Comparison of ENCODE assay signal across 20 cellular contexts in the genomic region with DNA sequence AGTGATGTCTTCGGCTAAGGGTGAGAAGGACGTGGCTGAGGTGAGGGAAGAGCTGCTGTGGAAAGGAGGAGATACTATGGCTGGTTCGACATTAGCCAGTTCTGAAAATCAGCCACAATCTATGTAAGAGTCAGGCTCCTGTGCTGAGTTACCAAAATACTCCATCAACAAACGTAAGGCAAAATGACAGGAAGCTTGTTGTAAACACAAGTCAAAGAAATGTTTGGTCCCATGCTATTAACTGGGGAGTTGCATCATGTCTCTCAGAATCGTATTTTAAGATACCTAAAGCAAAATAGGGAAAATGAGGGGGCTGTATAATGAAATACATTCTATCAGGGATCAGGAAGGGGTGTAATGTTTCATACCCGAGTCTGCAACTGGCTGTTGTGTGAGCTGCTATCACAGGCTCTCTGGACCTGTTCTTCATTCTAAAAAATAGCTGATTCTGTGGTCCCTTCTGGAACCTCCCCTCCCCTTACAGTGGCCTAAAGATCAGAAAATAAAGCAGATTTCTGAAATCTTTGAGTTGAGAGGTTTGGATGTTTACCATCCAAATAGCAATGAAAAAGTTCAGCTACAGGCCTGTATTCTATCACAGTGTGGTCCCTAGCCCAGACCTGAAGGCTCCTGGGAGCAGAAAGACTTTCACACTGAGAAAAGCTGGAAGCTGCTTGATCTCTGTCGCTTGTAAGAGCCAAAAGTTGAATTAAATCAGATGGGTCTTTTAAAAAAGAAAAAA.
DNase-seq lines count a peak whose midpoint lies in the region; ATAC-seq and TF ChIP-seq lines count a peak whose summit lies in the region.
"Had no signal": no experiment of that assay in that cellular context is flagged by ENCODE, and none has a peak within 500 bp of the region (broad histone marks: within the 10 kb centered on the region; RNA-seq: fewer than 3 reads in every experiment).

No MANE protein-coding gene starts in this region.

- H4K20me1 ChIP-seq in fibroblast of lung (ENCODE audit: control insufficient read depth, extremely low read depth, insufficient read depth, low read length): no peaks in the 10 kb centered on the region

- no peak for TF ChIP-seq EP300 in stomach (IDR thresholded peaks at IDR 0.05)

- TF ChIP-seq POLR2A in stomach (IDR thresholded peaks at IDR 0.05): no peak

- H2AFZ ChIP-seq in fibroblast of lung (ENCODE audit: low read length): peak overlapping the region; percentile 14

- H3K9ac ChIP-seq in HUES64 (ENCODE audit: low read depth, low read length) (no peak overlapping the region), fibroblast of lung (ENCODE audit: insufficient read depth, low read length) (no peak overlapping the region)

- WGBS in HUES64: 90% methylated on average over 7 of the region's 7 CpGs
- WGBS in mesodermal cell (ENCODE audit: insufficient coverage in 2 of 2), 2 experiments: 92 to 94% methylated on average over 5 of the region's 7 CpGs
- WGBS in stomach, 5 donors: 53 to 68% (median 60%) methylated on average over 7 of the region's 7 CpGs

- H3K4me2 ChIP-seq in fibroblast of lung (ENCODE audit: extremely low read depth, insufficient read depth, low read length): peak overlapping the region; percentile 13

- H3K27ac ChIP-seq in HUES64 (ENCODE audit: low read depth, low read length): 0 out of 2 replicates have a peak overlapping the region, but pooled peaks have one; percentile 0
- no peak overlapping the region for H3K27ac ChIP-seq in fibroblast of lung (ENCODE audit: insufficient read depth, low read length)
- peak overlapping the region; percentile 11 for H3K27ac ChIP-seq in mesodermal cell (ENCODE audit: low read depth, low read length, severe bottlenecking)
- peak overlapping the region in 4 of 5 donors; percentile 25 to 77 (median 52) for H3K27ac ChIP-seq in stomach
- H3K27ac ChIP-seq: RWPE1, VCaP had no signal

- ATAC-seq in HG02870 (IDR thresholded peaks at IDR 0.05; ENCODE audit: unreplicated experiment): no peak
- ATAC-seq: activated naive CD4-positive, alpha-beta T cell treated with anti-CD3 and anti-CD28 coated beads, Interleukin-2, amount 50 U/mL, for 72 hours; effector memory CD8-positive, alpha-beta T cell; left lobe of liver had no signal

- DNase-seq in fibroblast of lung (ENCODE audit: low read depth in 2 of 2): peak in 1 of 2 donors; percentile 34
- DNase-seq in stomach: no peak
- no peak for DNase-seq in Kasumi-1 (lab: John Stamatoyannopoulos, UW)
- DNase-seq in epidermal melanocyte (ENCODE audit: insufficient read length, low spot score): no peak
- no peak for DNase-seq in NCI-H526 treated with DMSO at 0.1 percent for 48 hours (lab: John Stamatoyannopoulos, UW)
- DNase-seq: activated CD4-positive, alpha-beta memory T cell treated with anti-CD3 and anti-CD28 coated beads for 36 hours; activated T-cell treated with anti-CD3 and anti-CD28 coated beads, Interleukin-2, amount 50 U/mL, for 24 hours; caudate nucleus; effector memory CD8-positive, alpha-beta T cell; NCI-H1436 treated with DMSO at 0.1 percent for 48 hours; NCI-H2227 treated with DMSO at 0.1 percent for 48 hours; NK-92 treated with Interleukin-12 subunit alpha and Interleukin-12 subunit beta, amount 100 ng/mL, for 24 hours; stimulated activated naive CD4-positive, alpha-beta T cell had no signal

- H3K4me3 ChIP-seq in HUES64 (ENCODE audit: low read length) (no peak overlapping the region), fibroblast of lung (replicated peaks in 1 of 4; ENCODE audit: control extremely low read depth in 1 of 4, insufficient read depth in 1 of 4, low read depth in 3 of 4, low read length in 4 of 4) (no peak overlapping the region), mesodermal cell (ENCODE audit: extremely low read depth, insufficient read depth, low read length, poor library complexity, severe bottlenecking) (no peak overlapping the region), stomach (no peak overlapping the region)

- no peaks in the 10 kb centered on the region for H3K79me2 ChIP-seq in fibroblast of lung (ENCODE audit: control insufficient read depth, insufficient read depth, low read length)

- H3K27me3 ChIP-seq in HUES64 (ENCODE audit: insufficient read depth, low read length): no peaks in the 10 kb centered on the region
- no peaks in the 10 kb centered on the region for H3K27me3 ChIP-seq in fibroblast of lung (ENCODE audit: control insufficient read depth, insufficient read depth, low read length)
- H3K27me3 ChIP-seq in stomach: no peaks in the 10 kb centered on the region

- no peaks in the 10 kb centered on the region for H3K9me3 ChIP-seq in HUES64 (ENCODE audit: insufficient read depth, low read depth, low read length)
- no peaks in the 10 kb centered on the region for H3K9me3 ChIP-seq in fibroblast of lung (ENCODE audit: control insufficient read depth, insufficient read depth, low read depth, low read length)
- H3K9me3 ChIP-seq in mesodermal cell (ENCODE audit: control insufficient read depth, low read length): no peaks in the 10 kb centered on the region
- H3K9me3 ChIP-seq in stomach: no peaks in the 10 kb centered on the region

- H3K4me1 ChIP-seq in HUES64 (ENCODE audit: insufficient read depth, low read length) (peaks cover 6% of the 10 kb centered on the region; the same call in 1 of the 2 replicates), fibroblast of lung (ENCODE audit: control insufficient read depth, extremely low read depth, insufficient read depth, low read length) (no peaks in the 10 kb centered on the region), mesodermal cell (ENCODE audit: control insufficient read depth, insufficient read depth, low read length, poor library complexity, severe bottlenecking) (peaks cover 5% of the 10 kb centered on the region), stomach (peaks cover 0 to 43% (median 16%) of the 10 kb centered on the region in 4 donors)

- H3K36me3 ChIP-seq in HUES64 (ENCODE audit: insufficient read depth, low read length) (no peaks in the 10 kb centered on the region), fibroblast of lung (ENCODE audit: control insufficient read depth, insufficient read depth, low read length) (no peaks in the 10 kb centered on the region), mesodermal cell (ENCODE audit: control insufficient read depth, insufficient read depth, low read length) (no peaks in the 10 kb centered on the region), stomach (peaks cover 0 to 5% (median 0%) of the 10 kb centered on the region in 4 donors)

- no peak for TF ChIP-seq CTCF in fibroblast of lung (conservative IDR thresholded peaks at IDR 0.05 in 1 of 2, IDR thresholded peaks at IDR 0.05 in 1 of 2; ENCODE audit: low read depth in 1 of 2, low read length in 2 of 2)
- no peak for TF ChIP-seq CTCF in stomach (IDR thresholded peaks at IDR 0.05)

- intact Hi-C loops in stomach (cut with DNase I; ENCODE audit: low total_unique reads): no loop called here
